Comparison of ENCODE assay signal across 20 cellular contexts in the genomic region with DNA sequence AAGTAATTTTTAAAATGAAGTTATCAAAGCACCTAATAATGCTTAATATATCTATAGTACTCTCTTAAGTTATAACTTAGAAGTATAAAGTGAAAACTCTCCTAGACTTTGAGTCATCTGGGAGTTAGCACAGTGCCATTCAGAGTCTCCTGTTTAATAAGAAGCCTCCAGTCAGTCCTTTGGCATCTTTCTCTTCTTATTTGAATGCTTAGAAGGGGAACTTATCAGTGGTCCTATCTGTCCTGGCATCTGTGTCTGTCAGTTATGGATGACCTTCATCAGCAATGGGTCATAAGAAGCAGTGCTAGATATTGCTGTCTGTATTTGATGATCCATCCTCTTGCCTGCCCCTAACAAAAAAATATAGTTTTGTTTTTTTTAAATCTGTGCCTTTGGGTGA. TPM values are rescaled to one million over a fixed set of nuclear protein-coding genes. Genes with fewer than 3 reads are reported as not detected.
DNase-seq lines count a peak whose midpoint lies in the region; ATAC-seq and TF ChIP-seq lines count a peak whose summit lies in the region.
"Had no signal": no experiment of that assay in that cellular context is flagged by ENCODE, and none has a peak within 500 bp of the region (broad histone marks: within the 10 kb centered on the region; RNA-seq: fewer than 3 reads in every experiment).

No MANE protein-coding gene starts in this region.

- DNase-seq in activated naive CD8-positive, alpha-beta T cell treated with anti-CD3 and anti-CD28 coated beads, Interleukin-2, amount 10 ng/mL, durations not matched to agents 7 days and 5 days = no peak
- no peak for DNase-seq in activated naive CD8-positive, alpha-beta T cell treated with anti-CD3 and anti-CD28 coated beads, Interleukin-2, amount 50 U/mL, for 24 hours
- DNase-seq in NCI-H748 treated with DMSO at 0.1 percent for 48 hours (lab: John Stamatoyannopoulos, UW) (no peak), NCI-H1436 (lab: John Stamatoyannopoulos, UW) (no peak), ascending aorta (ENCODE audit: low spot score in 2 of 2) (no peak)
- DNase-seq: ACHN, C1 segment of cervical spinal cord, DMS79 treated with DMSO at 0.1 percent for 48 hours, H7, IMR-90, NCI-H1092 treated with DMSO at 0.1 percent for 48 hours, NCI-H1694 treated with DMSO at 0.1 percent for 48 hours, NCI-H82, PC-3, RPMI8226, SIG-M5 had no signal

- peak overlapping the region; percentile 70 for H3K27ac ChIP-seq in KOPT-K1 (ENCODE audit: low read depth, low read length, poor library complexity, severe bottlenecking)
- no peak overlapping the region for H3K27ac ChIP-seq in ascending aorta

- POLR2A ChIA-PET in activated naive CD8-positive, alpha-beta T cell treated with anti-CD3 and anti-CD28 coated beads, Interleukin-2, amount 10 ng/mL, durations not matched to agents 7 days and 5 days (lab: Charles Lee) = interaction anchor here (1.3 to 1.5 kb wide), 2 partner anchors 16 to 194 kb away, joined by 3 to 4 read pairs; no protein-coding TSS in a partner anchor

- intact Hi-C loops in ascending aorta (cut with DNase I) = no loop called here

- H3K4me3 ChIP-seq in ascending aorta = no peak overlapping the region

- H3K9me3 ChIP-seq in KOPT-K1 (ENCODE audit: insufficient read depth, low read length, poor library complexity, severe bottlenecking) (peaks cover 7% of the 10 kb centered on the region), ascending aorta (no peaks in the 10 kb centered on the region)

- peak overlapping the region; percentile 34 for H3K4me3 Mint-ChIP-seq in activated naive CD8-positive, alpha-beta T cell treated with anti-CD3 and anti-CD28 coated beads, Interleukin-2, amount 10 ng/mL, durations not matched to agents 7 days and 5 days
- H3K4me3 Mint-ChIP-seq in activated naive CD8-positive, alpha-beta T cell treated with anti-CD3 and anti-CD28 coated beads, Interleukin-2, amount 50 U/mL, for 24 hours = no peak overlapping the region
- peak overlapping the region; percentile 28 for H3K4me3 Mint-ChIP-seq in activated T-helper 17 cell treated with anti-CD3 and anti-CD28 coated beads, Interleukin-2, amount 50 U/mL, for 72 hours

- no peak for ATAC-seq in activated naive CD8-positive, alpha-beta T cell treated with anti-CD3 and anti-CD28 coated beads, Interleukin-2, amount 10 ng/mL, durations not matched to agents 7 days and 5 days (ENCODE audit: low read depth)
- ATAC-seq in activated naive CD8-positive, alpha-beta T cell treated with anti-CD3 and anti-CD28 coated beads, Interleukin-2, amount 50 U/mL, for 24 hours = no peak
- peak; percentile 28 for ATAC-seq in activated T-helper 17 cell treated with anti-CD3 and anti-CD28 coated beads, Interleukin-2, amount 50 U/mL, for 72 hours (replicated peaks)
- ATAC-seq: PC-3 had no signal

- peaks cover 2% of the 10 kb centered on the region for H3K36me3 Mint-ChIP-seq in activated naive CD8-positive, alpha-beta T cell treated with anti-CD3 and anti-CD28 coated beads, Interleukin-2, amount 10 ng/mL, durations not matched to agents 7 days and 5 days
- no peaks in the 10 kb centered on the region for H3K36me3 Mint-ChIP-seq in activated naive CD8-positive, alpha-beta T cell treated with anti-CD3 and anti-CD28 coated beads, Interleukin-2, amount 50 U/mL, for 24 hours (ENCODE audit: low read depth)
- no peaks in the 10 kb centered on the region for H3K36me3 Mint-ChIP-seq in activated T-helper 17 cell treated with anti-CD3 and anti-CD28 coated beads, Interleukin-2, amount 50 U/mL, for 72 hours (ENCODE audit: low read depth)

- peak overlapping the region; percentile 71 for H3K27ac Mint-ChIP-seq in activated naive CD8-positive, alpha-beta T cell treated with anti-CD3 and anti-CD28 coated beads, Interleukin-2, amount 10 ng/mL, durations not matched to agents 7 days and 5 days
- no peak overlapping the region for H3K27ac Mint-ChIP-seq in activated naive CD8-positive, alpha-beta T cell treated with anti-CD3 and anti-CD28 coated beads, Interleukin-2, amount 50 U/mL, for 24 hours
- H3K27ac Mint-ChIP-seq in activated T-helper 17 cell treated with anti-CD3 and anti-CD28 coated beads, Interleukin-2, amount 50 U/mL, for 72 hours = peak overlapping the region; percentile 18

- TF ChIP-seq CTCF in ascending aorta (IDR thresholded peaks at IDR 0.05) = no peak

- H3K4me1 ChIP-seq in ascending aorta = no peaks in the 10 kb centered on the region

- no peaks in the 10 kb centered on the region for H3K9me3 Mint-ChIP-seq in activated naive CD8-positive, alpha-beta T cell treated with anti-CD3 and anti-CD28 coated beads, Interleukin-2, amount 10 ng/mL, durations not matched to agents 7 days and 5 days
- no peaks in the 10 kb centered on the region for H3K9me3 Mint-ChIP-seq in activated naive CD8-positive, alpha-beta T cell treated with anti-CD3 and anti-CD28 coated beads, Interleukin-2, amount 50 U/mL, for 24 hours
- H3K9me3 Mint-ChIP-seq in activated T-helper 17 cell treated with anti-CD3 and anti-CD28 coated beads, Interleukin-2, amount 50 U/mL, for 72 hours = no peaks in the 10 kb centered on the region

- H3K27me3 Mint-ChIP-seq in activated naive CD8-positive, alpha-beta T cell treated with anti-CD3 and anti-CD28 coated beads, Interleukin-2, amount 10 ng/mL, durations not matched to agents 7 days and 5 days = peaks cover 7% of the 10 kb centered on the region
- H3K27me3 Mint-ChIP-seq in activated naive CD8-positive, alpha-beta T cell treated with anti-CD3 and anti-CD28 coated beads, Interleukin-2, amount 50 U/mL, for 24 hours = no peaks in the 10 kb centered on the region
- H3K27me3 Mint-ChIP-seq in activated T-helper 17 cell treated with anti-CD3 and anti-CD28 coated beads, Interleukin-2, amount 50 U/mL, for 72 hours = no peaks in the 10 kb centered on the region

- H3K4me1 Mint-ChIP-seq in activated naive CD8-positive, alpha-beta T cell treated with anti-CD3 and anti-CD28 coated beads, Interleukin-2, amount 10 ng/mL, durations not matched to agents 7 days and 5 days = peaks cover 21% of the 10 kb centered on the region
- H3K4me1 Mint-ChIP-seq in activated naive CD8-positive, alpha-beta T cell treated with anti-CD3 and anti-CD28 coated beads, Interleukin-2, amount 50 U/mL, for 24 hours = peaks cover 13% of the 10 kb centered on the region
- H3K4me1 Mint-ChIP-seq in activated T-helper 17 cell treated with anti-CD3 and anti-CD28 coated beads, Interleukin-2, amount 50 U/mL, for 72 hours = peaks cover 12% of the 10 kb centered on the region

- H3K27me3 ChIP-seq in ascending aorta = no peaks in the 10 kb centered on the region

- H3K36me3 ChIP-seq in KOPT-K1 (ENCODE audit: insufficient read depth, low read length) (no peaks in the 10 kb centered on the region), ascending aorta (no peaks in the 10 kb centered on the region)

RNA-seq across cellular contexts. Expression of a gene that starts 15.2 kb away (rescaled TPM):
- total RNA-seq in activated naive CD8-positive, alpha-beta T cell treated with anti-CD3 and anti-CD28 coated beads, Interleukin-2, amount 10 ng/mL, durations not matched to agents 7 days and 5 days = 1 to 10 TPM; 1.3 to 1.4 TPM
- 1 to 10 TPM; 2.2 to 4.9 TPM for total RNA-seq in activated T-helper 17 cell treated with anti-CD3 and anti-CD28 coated beads, Interleukin-2, amount 50 U/mL, for 72 hours
- 3.6 TPM for total RNA-seq in ascending aorta
- total RNA-seq: G401, NCI-H460 had no signal
